ENCODE assay signal across 8 cellular contexts in the genomic region with DNA sequence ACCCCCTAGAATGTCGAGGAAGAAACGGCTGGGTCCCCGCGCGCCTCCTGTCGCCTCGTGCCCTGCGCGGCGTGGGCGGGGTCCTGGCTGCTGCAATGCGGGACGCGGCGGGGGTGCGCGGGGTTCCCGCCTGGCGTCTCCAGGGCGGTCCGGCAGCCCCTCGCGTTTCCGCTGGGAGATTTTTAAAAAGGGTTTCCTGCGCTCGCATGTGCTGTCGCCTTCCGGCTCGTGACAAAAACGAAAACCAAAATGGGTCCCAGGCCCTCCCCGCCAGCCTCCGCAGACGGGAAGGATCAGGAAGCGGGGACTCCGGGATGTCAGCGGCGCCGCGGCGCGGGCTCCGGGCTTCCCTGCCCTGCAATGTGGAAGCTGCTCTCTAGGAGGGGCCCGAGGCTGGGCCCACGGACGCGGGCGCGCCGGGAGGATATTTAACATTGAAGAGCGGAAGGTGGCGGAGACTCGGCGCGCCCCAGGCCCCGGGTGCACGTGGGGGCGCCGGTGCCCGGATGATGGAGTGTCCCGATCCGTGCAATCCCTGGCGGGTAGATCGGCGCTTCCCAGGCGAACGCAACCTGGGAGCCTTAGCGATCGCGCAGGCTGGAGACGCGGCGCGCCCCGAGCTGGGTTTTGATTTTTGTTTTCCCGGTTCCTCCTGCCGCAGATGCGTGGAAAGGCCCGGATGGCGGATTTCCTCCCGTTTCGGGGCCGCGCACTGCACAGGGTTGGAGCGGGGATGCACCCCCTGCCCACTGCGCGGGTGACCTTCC. TPM values are rescaled to one million over a fixed set of nuclear protein-coding genes. Genes with fewer than 3 reads are reported as not detected.
A peak's percentile ranks its signal among the peaks of the same experiment; 100 is the strongest.
DNase-seq lines count a peak whose midpoint lies in the region; ATAC-seq and TF ChIP-seq lines count a peak whose summit lies in the region.

No MANE protein-coding gene starts in this region.

- ATAC-seq in GM18858 (IDR thresholded peaks at IDR 0.05; ENCODE audit: unreplicated experiment) (peak; percentile 50), HG03066 (IDR thresholded peaks at IDR 0.05; ENCODE audit: low read depth, unreplicated experiment) (peak; percentile 32)

- POLR2A ChIA-PET in A673 (lab: Charles Lee; ENCODE audit: low non-redundant PET), result interaction anchor here (0.7 kb wide), 2 partner anchors 27 to 43 kb away, joined by 3 read pairs; no protein-coding TSS in a partner anchor

- DNase-seq in A673 (ENCODE audit: low spot score), result peak; percentile 83
- peak; percentile 68 for DNase-seq in OCI-M1 (lab: John Stamatoyannopoulos, UW)
- peak; percentile 63 for DNase-seq in activated T-helper 2 cell treated with anti-CD3 and anti-CD28 coated beads, Interferon-gamma antibody, Interleukin-2, Interleukin-4, amounts not matched to agents 10 μg/mL and 5 μg/mL and 100 μg/mL, durations not matched to agents 14 hours and 24 hours and 36 hours (ENCODE audit: low spot score)
- DNase-seq in fibroblast of mammary gland (ENCODE audit: low read depth), result peak; percentile 57
- DNase-seq in suprapubic skin (ENCODE audit: low spot score in 2 of 2), result peak in 1 of 2 donors; percentile 78

- no peaks in the 10 kb centered on the region for H4K20me1 ChIP-seq in neural cell (ENCODE audit: insufficient read depth)

- CTCF ChIA-PET in A673 (lab: Charles Lee), result no interaction called here

- intact Hi-C loops in A673 (cut with micrococcal nuclease; ENCODE audit: unreplicated experiment), result no loop called here
- intact Hi-C loops in activated T-helper 2 cell treated with anti-CD3 and anti-CD28 coated beads, Interferon-gamma antibody, Interleukin-2, Interleukin-4, amounts not matched to agents 10 μg/mL and 5 μg/mL and 100 μg/mL, durations not matched to agents 14 hours and 24 hours and 36 hours (cut with micrococcal nuclease), result loop anchor here (1.0 kb wide), 1 partner anchor 27 kb away; no protein-coding TSS in a partner anchor

- TF ChIP-seq CTCF in A673 (conservative IDR thresholded peaks at IDR 0.05; ENCODE audit: low read depth, low read length), result no peak
- TF ChIP-seq CTCF in fibroblast of mammary gland (conservative IDR thresholded peaks at IDR 0.05; ENCODE audit: control insufficient read depth, insufficient read depth, low read depth, low read length), result peak; percentile 23
- TF ChIP-seq CTCF in neural cell (IDR thresholded peaks at IDR 0.05; ENCODE audit: poor library complexity, severe bottlenecking), result peak; percentile 53
- peak in 1 of 2 donors; percentile 37 for TF ChIP-seq CTCF in suprapubic skin (IDR thresholded peaks at IDR 0.05)

- peak overlapping the region; percentile 65 for H2AFZ ChIP-seq in neural cell (ENCODE audit: low read depth, low read length)

- TF ChIP-seq EP300 in neural cell (conservative IDR thresholded peaks at IDR 0.05; ENCODE audit: poor library complexity, severe bottlenecking) (no peak), suprapubic skin (IDR thresholded peaks at IDR 0.05) (no peak)

- peak overlapping the region; percentile 82 for H3K9ac ChIP-seq in neural cell (ENCODE audit: low read length)

- H3K4me3 ChIP-seq in A673 (ENCODE audit: low read depth, low read length, poor library complexity, severe bottlenecking), result peak overlapping the region; percentile 95
- peak overlapping the region; percentile 79 for H3K4me3 ChIP-seq in fibroblast of mammary gland (ENCODE audit: control insufficient read depth, low read depth, low read length)
- peak overlapping the region; percentile 84 for H3K4me3 ChIP-seq in neural cell (ENCODE audit: low read length)
- H3K4me3 ChIP-seq in suprapubic skin, result peak overlapping the region; percentile 75

- no peaks in the 10 kb centered on the region for H3K9me2 ChIP-seq in neural cell (ENCODE audit: insufficient read depth, low read length)

- H3K9me3 ChIP-seq in A673 (ENCODE audit: low read depth, low read length, poor library complexity, severe bottlenecking) (no peaks in the 10 kb centered on the region), neural cell (ENCODE audit: low read length) (no peaks in the 10 kb centered on the region), suprapubic skin (no peaks in the 10 kb centered on the region)

- H3K36me3 Mint-ChIP-seq in activated T-helper 2 cell treated with anti-CD3 and anti-CD28 coated beads, Interferon-gamma antibody, Interleukin-2, Interleukin-4, amounts not matched to agents 10 μg/mL and 5 μg/mL and 100 μg/mL, durations not matched to agents 14 hours and 24 hours and 36 hours (ENCODE audit: low read depth), result peaks cover 46% of the 10 kb centered on the region

- peak overlapping the region; percentile 84 for H3K27ac Mint-ChIP-seq in activated T-helper 2 cell treated with anti-CD3 and anti-CD28 coated beads, Interferon-gamma antibody, Interleukin-2, Interleukin-4, amounts not matched to agents 10 μg/mL and 5 μg/mL and 100 μg/mL, durations not matched to agents 14 hours and 24 hours and 36 hours

- no peaks in the 10 kb centered on the region for H3F3A ChIP-seq in neural cell (ENCODE audit: insufficient read depth, low read length, poor library complexity, severe bottlenecking)

- H3K27me3 Mint-ChIP-seq in activated T-helper 2 cell treated with anti-CD3 and anti-CD28 coated beads, Interferon-gamma antibody, Interleukin-2, Interleukin-4, amounts not matched to agents 10 μg/mL and 5 μg/mL and 100 μg/mL, durations not matched to agents 14 hours and 24 hours and 36 hours (ENCODE audit: low read depth), result peaks cover 12% of the 10 kb centered on the region

- peaks cover 16% of the 10 kb centered on the region for H3K36me3 ChIP-seq in A673 (ENCODE audit: insufficient read depth, low read length, poor library complexity, severe bottlenecking)
- no peaks in the 10 kb centered on the region for H3K36me3 ChIP-seq in neural cell (ENCODE audit: insufficient read depth, low read length)
- H3K36me3 ChIP-seq in suprapubic skin, result no peaks in the 10 kb centered on the region

- BruUV-seq in A673 (replicated peaks; lab: Mats Ljungman, UMichigan), result no TSS peak

- H3K27ac ChIP-seq in A673 (ENCODE audit: low read depth, low read length, poor library complexity, severe bottlenecking) (peak overlapping the region; percentile 81), neural cell (ENCODE audit: low read length) (peak overlapping the region; percentile 74), suprapubic skin (peak overlapping the region; percentile 73)

- peak overlapping the region; percentile 70 for H3K4me2 ChIP-seq in neural cell (ENCODE audit: low read length)

- TF ChIP-seq POLR2A in suprapubic skin (IDR thresholded peaks at IDR 0.05), result no peak

- H3K4me1 ChIP-seq in A673 (ENCODE audit: insufficient read depth, low read length, poor library complexity, severe bottlenecking) (peaks cover 6% of the 10 kb centered on the region), suprapubic skin (peaks cover 29% of the 10 kb centered on the region)

- H3K4me3 Mint-ChIP-seq in activated T-helper 2 cell treated with anti-CD3 and anti-CD28 coated beads, Interferon-gamma antibody, Interleukin-2, Interleukin-4, amounts not matched to agents 10 μg/mL and 5 μg/mL and 100 μg/mL, durations not matched to agents 14 hours and 24 hours and 36 hours (ENCODE audit: low read depth), result peak overlapping the region; percentile 90

- no peaks in the 10 kb centered on the region for H3K9me3 Mint-ChIP-seq in activated T-helper 2 cell treated with anti-CD3 and anti-CD28 coated beads, Interferon-gamma antibody, Interleukin-2, Interleukin-4, amounts not matched to agents 10 μg/mL and 5 μg/mL and 100 μg/mL, durations not matched to agents 14 hours and 24 hours and 36 hours

- TF ChIP-seq RAD21 in neural cell (conservative IDR thresholded peaks at IDR 0.05), result peak; percentile 47

- H3K27me3 ChIP-seq in A673 (replicated peaks; ENCODE audit: insufficient read depth, low read depth, low read length, poor library complexity) (no peaks in the 10 kb centered on the region), neural cell (ENCODE audit: insufficient read depth, low read depth, low read length) (peaks cover 36% of the 10 kb centered on the region), suprapubic skin (peaks cover 9% of the 10 kb centered on the region)

- 0% methylated on average over 11 of the region's 86 CpGs for WGBS in suprapubic skin

- peaks cover 33% of the 10 kb centered on the region for H3K4me1 Mint-ChIP-seq in activated T-helper 2 cell treated with anti-CD3 and anti-CD28 coated beads, Interferon-gamma antibody, Interleukin-2, Interleukin-4, amounts not matched to agents 10 μg/mL and 5 μg/mL and 100 μg/mL, durations not matched to agents 14 hours and 24 hours and 36 hours (ENCODE audit: low read depth)

- no peaks in the 10 kb centered on the region for H3K79me2 ChIP-seq in neural cell (replicated peaks; ENCODE audit: insufficient read depth, low read length)

TF ChIP-seq in neural cell, 6 proteins besides CTCF, POLR2A, EP300 and RAD21 (continues in another document):
- TF ChIP-seq MXI1 (conservative IDR thresholded peaks at IDR 0.05; ENCODE audit: poor library complexity, severe bottlenecking) (peak; percentile 77), SMC3 (conservative IDR thresholded peaks at IDR 0.05; ENCODE audit: poor library complexity) (no peak)

RNA-seq across cellular contexts. Expression of gene PFKP, which starts 1.0 kb away (rescaled TPM):
- 206 and 232 TPM in 2 replicates for total RNA-seq in A673 (2021)
- 250 and 255 TPM in 2 replicates for total RNA-seq in activated T-helper 2 cell treated with anti-CD3 and anti-CD28 coated beads, Interferon-gamma antibody, Interleukin-2, Interleukin-4, amounts not matched to agents 10 μg/mL and 5 μg/mL and 100 μg/mL, durations not matched to agents 14 hours and 24 hours and 36 hours
- 23.0 and 27.9 TPM in 2 replicates for polyA plus RNA-seq in neural cell
- 23.8 and 26.5 TPM in 2 replicates for polyA minus RNA-seq in neural cell
- total RNA-seq in suprapubic skin, result 10 to 100 TPM; 36.7 to 58.9 (median 44.7) TPM
